ENCODE assay signal across 1 cellular context in the genomic region with DNA sequence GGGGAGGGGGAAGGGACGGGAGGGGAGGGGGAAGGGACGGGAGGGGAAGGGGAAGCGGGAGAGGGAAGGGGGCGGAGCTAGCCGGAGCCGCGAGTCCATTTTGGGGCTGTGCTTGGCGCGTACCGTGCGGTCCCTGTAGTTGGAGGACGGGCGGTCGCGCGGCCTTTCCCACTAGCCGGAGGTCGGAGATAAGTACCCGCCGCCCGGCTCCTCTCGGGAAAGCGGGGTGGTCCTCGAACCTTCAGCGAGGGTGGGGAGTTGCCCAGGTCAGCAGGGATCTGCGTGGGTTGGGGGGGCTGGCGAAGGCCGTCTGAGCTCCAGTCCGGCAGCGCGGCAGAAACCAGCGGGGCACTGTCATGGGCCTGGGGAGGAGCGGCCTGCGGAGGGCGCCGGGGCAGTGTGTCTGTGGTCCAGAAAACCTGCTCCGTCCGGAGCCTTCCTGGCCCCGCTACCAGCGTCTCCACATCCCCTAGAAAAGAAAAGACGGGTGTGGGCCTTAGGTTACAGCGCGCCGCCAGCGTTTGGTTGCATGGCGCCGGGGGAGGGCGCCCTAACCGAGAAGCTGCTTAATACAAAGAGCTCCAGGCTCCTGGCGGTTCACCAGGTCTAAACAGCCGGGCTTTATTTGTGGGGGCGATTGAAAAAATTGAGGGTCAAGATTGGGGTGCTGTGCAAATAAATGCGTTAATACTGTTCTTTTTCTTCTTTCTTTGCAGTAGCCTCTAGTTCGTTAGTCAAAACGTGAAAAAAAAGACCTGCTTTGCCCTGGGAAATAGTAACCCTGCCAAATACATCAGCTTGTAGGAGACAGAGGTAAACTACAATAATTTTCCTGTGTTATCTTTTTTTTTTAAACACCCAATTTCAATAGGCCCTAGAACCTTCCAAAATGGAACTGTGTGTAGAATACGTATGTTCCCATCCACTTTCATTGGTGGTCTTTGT.
A peak's percentile ranks its signal among the peaks of the same experiment; 100 is the strongest.
TF ChIP-seq lines count a peak whose summit lies in the region.

Gene TRIM13, plus strand, starts transcription at position 92 of the 945 bp plus-strand sequence. CDS start 14,899 bp downstream, outside the sequence.

TF ChIP-seq in HepG2, 621 proteins besides CTCF, POLR2A, EP300 and RAD21 (continued from another document and continues in another):
- TF ChIP-seq, protein P1, sequence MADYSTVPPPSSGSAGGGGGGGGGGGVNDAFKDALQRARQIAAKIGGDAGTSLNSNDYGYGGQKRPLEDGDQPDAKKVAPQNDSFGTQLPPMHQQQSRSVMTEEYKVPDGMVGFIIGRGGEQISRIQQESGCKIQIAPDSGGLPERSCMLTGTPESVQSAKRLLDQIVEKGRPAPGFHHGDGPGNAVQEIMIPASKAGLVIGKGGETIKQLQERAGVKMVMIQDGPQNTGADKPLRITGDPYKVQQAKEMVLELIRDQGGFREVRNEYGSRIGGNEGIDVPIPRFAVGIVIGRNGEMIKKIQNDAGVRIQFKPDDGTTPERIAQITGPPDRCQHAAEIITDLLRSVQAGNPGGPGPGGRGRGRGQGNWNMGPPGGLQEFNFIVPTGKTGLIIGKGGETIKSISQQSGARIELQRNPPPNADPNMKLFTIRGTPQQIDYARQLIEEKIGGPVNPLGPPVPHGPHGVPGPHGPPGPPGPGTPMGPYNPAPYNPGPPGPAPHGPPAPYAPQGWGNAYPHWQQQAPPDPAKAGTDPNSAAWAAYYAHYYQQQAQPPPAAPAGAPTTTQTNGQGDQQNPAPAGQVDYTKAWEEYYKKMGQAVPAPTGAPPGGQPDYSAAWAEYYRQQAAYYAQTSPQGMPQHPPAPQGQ (CRISPR knock-in tag; IDR thresholded peaks at IDR 0.05; ENCODE audit: borderline replicate concordance): no peak
- TF ChIP-seq RFX5 (IDR thresholded peaks at IDR 0.05; ENCODE audit: low read depth, low read length) (no peak), E2F5 (CRISPR knock-in tag; conservative IDR thresholded peaks at IDR 0.05) (no peak), SOX6 (IDR thresholded peaks at IDR 0.05) (no peak), SOX6 (CRISPR knock-in tag; IDR thresholded peaks at IDR 0.05) (0 out of 2 replicates have a peak, but pooled peaks have one; percentile 42), PRMT3 (CRISPR knock-in tag; IDR thresholded peaks at IDR 0.05; ENCODE audit: borderline replicate concordance, low read depth) (0 out of 2 replicates have a peak, but pooled peaks have one; percentile 27), ZNF280B (CRISPR knock-in tag; IDR thresholded peaks at IDR 0.05; ENCODE audit: borderline replicate concordance) (no peak; the same call in 1 of the 2 replicates), LCORL (IDR thresholded peaks at IDR 0.05) (no peak), LCORL (CRISPR knock-in tag; IDR thresholded peaks at IDR 0.05) (peak; percentile 10; the same call in 1 of the 2 replicates), ZNF335 (CRISPR knock-in tag; IDR thresholded peaks at IDR 0.05) (peak; percentile 50; the same call in 1 of the 2 replicates), ZNF597 (CRISPR knock-in tag; IDR thresholded peaks at IDR 0.05) (no peak), KMT2A (CRISPR knock-in tag; IDR thresholded peaks at IDR 0.05) (no peak; the same call in 1 of the 2 replicates), ZFAT (CRISPR knock-in tag; conservative IDR thresholded peaks at IDR 0.05) (no peak), ZFP82 (CRISPR knock-in tag; IDR thresholded peaks at IDR 0.05; ENCODE audit: borderline replicate concordance) (no peak), HNRNPH1 (optimal IDR thresholded peaks at IDR 0.05; ENCODE audit: low read depth, low read length) (no peak), SP140L (CRISPR knock-in tag; IDR thresholded peaks at IDR 0.05; ENCODE audit: borderline replicate concordance) (no peak), MAFK (conservative IDR thresholded peaks at IDR 0.05 in 1 of 2, IDR thresholded peaks at IDR 0.05 in 1 of 2; ENCODE audit: low read length in 2 of 2) (no peak), PHF20 (CRISPR knock-in tag; IDR thresholded peaks at IDR 0.05) (0 out of 2 replicates have a peak, but pooled peaks have one; percentile 49), BRD4 (CRISPR knock-in tag; IDR thresholded peaks at IDR 0.05) (no peak; the same call in 1 of the 2 replicates), ZNF292 (CRISPR knock-in tag; IDR thresholded peaks at IDR 0.05; ENCODE audit: borderline replicate concordance, low read depth) (no peak; the same call in 1 of the 2 replicates), RFX3 (CRISPR knock-in tag; IDR thresholded peaks at IDR 0.05) (no peak), ZNF605 (CRISPR knock-in tag; IDR thresholded peaks at IDR 0.05) (no peak), HNRNPUL1 (IDR thresholded peaks at IDR 0.05; ENCODE audit: low read depth, low read length) (no peak), AKAP8 (CRISPR knock-in tag; IDR thresholded peaks at IDR 0.05) (no peak), LBX2 (CRISPR knock-in tag; IDR thresholded peaks at IDR 0.05; ENCODE audit: borderline replicate concordance) (no peak), ZBTB21 (CRISPR knock-in tag; IDR thresholded peaks at IDR 0.05) (no peak), SMC3 (IDR thresholded peaks at IDR 0.05; ENCODE audit: low read length) (0 out of 2 replicates have a peak, but pooled peaks have one; percentile 9), NFIC (IDR thresholded peaks at IDR 0.05; ENCODE audit: low read length) (no peak), HNF1B (CRISPR knock-in tag; IDR thresholded peaks at IDR 0.05) (0 out of 2 replicates have a peak, but pooled peaks have one; percentile 55), GFI1 (CRISPR knock-in tag; IDR thresholded peaks at IDR 0.05; ENCODE audit: borderline replicate concordance) (no peak; the same call in 1 of the 2 replicates), TSC22D2 (CRISPR knock-in tag; IDR thresholded peaks at IDR 0.05; ENCODE audit: borderline replicate concordance) (no peak; the same call in 1 of the 2 replicates)
- TF ChIP-seq, protein P2, sequence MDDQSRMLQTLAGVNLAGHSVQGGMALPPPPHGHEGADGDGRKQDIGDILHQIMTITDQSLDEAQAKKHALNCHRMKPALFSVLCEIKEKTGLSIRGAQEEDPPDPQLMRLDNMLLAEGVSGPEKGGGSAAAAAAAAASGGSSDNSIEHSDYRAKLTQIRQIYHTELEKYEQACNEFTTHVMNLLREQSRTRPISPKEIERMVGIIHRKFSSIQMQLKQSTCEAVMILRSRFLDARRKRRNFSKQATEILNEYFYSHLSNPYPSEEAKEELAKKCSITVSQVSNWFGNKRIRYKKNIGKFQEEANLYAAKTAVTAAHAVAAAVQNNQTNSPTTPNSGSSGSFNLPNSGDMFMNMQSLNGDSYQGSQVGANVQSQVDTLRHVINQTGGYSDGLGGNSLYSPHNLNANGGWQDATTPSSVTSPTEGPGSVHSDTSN (CRISPR knock-in tag; IDR thresholded peaks at IDR 0.05; ENCODE audit: borderline replicate concordance): no peak; the same call in 1 of the 2 replicates
- TF ChIP-seq, protein P3, sequence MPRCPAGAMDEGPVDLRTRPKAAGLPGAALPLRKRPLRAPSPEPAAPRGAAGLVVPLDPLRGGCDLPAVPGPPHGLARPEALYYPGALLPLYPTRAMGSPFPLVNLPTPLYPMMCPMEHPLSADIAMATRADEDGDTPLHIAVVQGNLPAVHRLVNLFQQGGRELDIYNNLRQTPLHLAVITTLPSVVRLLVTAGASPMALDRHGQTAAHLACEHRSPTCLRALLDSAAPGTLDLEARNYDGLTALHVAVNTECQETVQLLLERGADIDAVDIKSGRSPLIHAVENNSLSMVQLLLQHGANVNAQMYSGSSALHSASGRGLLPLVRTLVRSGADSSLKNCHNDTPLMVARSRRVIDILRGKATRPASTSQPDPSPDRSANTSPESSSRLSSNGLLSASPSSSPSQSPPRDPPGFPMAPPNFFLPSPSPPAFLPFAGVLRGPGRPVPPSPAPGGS (CRISPR knock-in tag; IDR thresholded peaks at IDR 0.05): no peak
- TF ChIP-seq, protein P4, sequence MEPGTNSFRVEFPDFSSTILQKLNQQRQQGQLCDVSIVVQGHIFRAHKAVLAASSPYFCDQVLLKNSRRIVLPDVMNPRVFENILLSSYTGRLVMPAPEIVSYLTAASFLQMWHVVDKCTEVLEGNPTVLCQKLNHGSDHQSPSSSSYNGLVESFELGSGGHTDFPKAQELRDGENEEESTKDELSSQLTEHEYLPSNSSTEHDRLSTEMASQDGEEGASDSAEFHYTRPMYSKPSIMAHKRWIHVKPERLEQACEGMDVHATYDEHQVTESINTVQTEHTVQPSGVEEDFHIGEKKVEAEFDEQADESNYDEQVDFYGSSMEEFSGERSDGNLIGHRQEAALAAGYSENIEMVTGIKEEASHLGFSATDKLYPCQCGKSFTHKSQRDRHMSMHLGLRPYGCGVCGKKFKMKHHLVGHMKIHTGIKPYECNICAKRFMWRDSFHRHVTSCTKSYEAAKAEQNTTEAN (CRISPR knock-in tag; conservative IDR thresholded peaks at IDR 0.05): 0 out of 2 replicates have a peak, but pooled peaks have one; percentile 19
- TF ChIP-seq, protein P5, sequence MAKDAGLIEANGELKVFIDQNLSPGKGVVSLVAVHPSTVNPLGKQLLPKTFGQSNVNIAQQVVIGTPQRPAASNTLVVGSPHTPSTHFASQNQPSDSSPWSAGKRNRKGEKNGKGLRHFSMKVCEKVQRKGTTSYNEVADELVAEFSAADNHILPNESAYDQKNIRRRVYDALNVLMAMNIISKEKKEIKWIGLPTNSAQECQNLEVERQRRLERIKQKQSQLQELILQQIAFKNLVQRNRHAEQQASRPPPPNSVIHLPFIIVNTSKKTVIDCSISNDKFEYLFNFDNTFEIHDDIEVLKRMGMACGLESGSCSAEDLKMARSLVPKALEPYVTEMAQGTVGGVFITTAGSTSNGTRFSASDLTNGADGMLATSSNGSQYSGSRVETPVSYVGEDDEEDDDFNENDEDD (CRISPR knock-in tag; IDR thresholded peaks at IDR 0.05; ENCODE audit: borderline replicate concordance): no peak
- TF ChIP-seq, protein P6, sequence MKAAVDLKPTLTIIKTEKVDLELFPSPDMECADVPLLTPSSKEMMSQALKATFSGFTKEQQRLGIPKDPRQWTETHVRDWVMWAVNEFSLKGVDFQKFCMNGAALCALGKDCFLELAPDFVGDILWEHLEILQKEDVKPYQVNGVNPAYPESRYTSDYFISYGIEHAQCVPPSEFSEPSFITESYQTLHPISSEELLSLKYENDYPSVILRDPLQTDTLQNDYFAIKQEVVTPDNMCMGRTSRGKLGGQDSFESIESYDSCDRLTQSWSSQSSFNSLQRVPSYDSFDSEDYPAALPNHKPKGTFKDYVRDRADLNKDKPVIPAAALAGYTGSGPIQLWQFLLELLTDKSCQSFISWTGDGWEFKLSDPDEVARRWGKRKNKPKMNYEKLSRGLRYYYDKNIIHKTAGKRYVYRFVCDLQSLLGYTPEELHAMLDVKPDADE (CRISPR knock-in tag; IDR thresholded peaks at IDR 0.05): no peak
- TF ChIP-seq, protein P7, sequence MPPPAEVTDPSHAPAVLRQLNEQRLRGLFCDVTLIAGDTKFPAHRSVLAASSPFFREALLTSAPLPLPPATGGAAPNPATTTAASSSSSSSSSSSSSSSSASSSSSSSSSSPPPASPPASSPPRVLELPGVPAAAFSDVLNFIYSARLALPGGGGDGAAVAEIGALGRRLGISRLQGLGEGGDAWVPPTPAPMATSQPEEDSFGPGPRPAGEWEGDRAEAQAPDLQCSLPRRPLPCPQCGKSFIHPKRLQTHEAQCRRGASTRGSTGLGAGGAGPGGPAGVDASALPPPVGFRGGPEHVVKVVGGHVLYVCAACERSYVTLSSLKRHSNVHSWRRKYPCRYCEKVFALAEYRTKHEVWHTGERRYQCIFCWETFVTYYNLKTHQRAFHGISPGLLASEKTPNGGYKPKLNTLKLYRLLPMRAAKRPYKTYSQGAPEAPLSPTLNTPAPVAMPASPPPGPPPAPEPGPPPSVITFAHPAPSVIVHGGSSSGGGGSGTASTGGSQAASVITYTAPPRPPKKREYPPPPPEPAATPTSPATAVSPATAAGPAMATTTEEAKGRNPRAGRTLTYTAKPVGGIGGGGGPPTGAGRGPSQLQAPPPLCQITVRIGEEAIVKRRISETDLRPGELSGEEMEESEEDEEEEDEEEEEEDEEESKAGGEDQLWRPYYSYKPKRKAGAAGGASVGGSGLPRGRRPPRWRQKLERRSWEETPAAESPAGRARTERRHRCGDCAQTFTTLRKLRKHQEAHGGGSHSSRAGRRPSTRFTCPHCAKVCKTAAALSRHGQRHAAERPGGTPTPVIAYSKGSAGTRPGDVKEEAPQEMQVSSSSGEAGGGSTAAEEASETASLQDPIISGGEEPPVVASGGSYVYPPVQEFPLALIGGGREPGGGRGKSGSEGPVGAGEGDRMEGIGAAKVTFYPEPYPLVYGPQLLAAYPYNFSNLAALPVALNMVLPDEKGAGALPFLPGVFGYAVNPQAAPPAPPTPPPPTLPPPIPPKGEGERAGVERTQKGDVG (CRISPR knock-in tag; IDR thresholded peaks at IDR 0.05; ENCODE audit: borderline replicate concordance): no peak
